In genomic region chr11:35274909-35275807, GRCh38 we compare ENCODE assay signal across 7 cellular contexts.
DNase-seq lines count a peak whose midpoint lies in the region; ATAC-seq and TF ChIP-seq lines count a peak whose summit lies in the region.

No MANE protein-coding gene starts in this region.

- no peaks in the 10 kb centered on the region for H3K9me3 ChIP-seq in right cardiac atrium (ENCODE audit: control insufficient read depth, low read length)
- H3K9me3 ChIP-seq in testis = no peaks in the 10 kb centered on the region

- peak overlapping the region; percentile 37 for H3K27ac Mint-ChIP-seq in activated T-helper 1 cell treated with anti-CD3 and anti-CD28 coated beads, Interleukin-12 subunit alpha, Interleukin-12 subunit beta, Interleukin-2, Interleukin-4 antibody, amounts not matched to agents 30 ng/mL and 10 ng/mL and 1 ng/mL, durations not matched to agents 14 hours and 24 hours and 36 hours

- no peak overlapping the region for H3K4me3 Mint-ChIP-seq in activated T-helper 1 cell treated with anti-CD3 and anti-CD28 coated beads, Interleukin-12 subunit alpha, Interleukin-12 subunit beta, Interleukin-2, Interleukin-4 antibody, amounts not matched to agents 30 ng/mL and 10 ng/mL and 1 ng/mL, durations not matched to agents 14 hours and 24 hours and 36 hours

- H3K27ac ChIP-seq in right cardiac atrium (ENCODE audit: low read length) = no peak overlapping the region
- H3K27ac ChIP-seq in testis = no peak overlapping the region

- H3K36me3 Mint-ChIP-seq in activated T-helper 1 cell treated with anti-CD3 and anti-CD28 coated beads, Interleukin-12 subunit alpha, Interleukin-12 subunit beta, Interleukin-2, Interleukin-4 antibody, amounts not matched to agents 30 ng/mL and 10 ng/mL and 1 ng/mL, durations not matched to agents 14 hours and 24 hours and 36 hours (ENCODE audit: low read depth) = peaks cover 4% of the 10 kb centered on the region

- no peak overlapping the region for H3K4me3 ChIP-seq in LNCaP clone FGC (ENCODE audit: low read depth, low read length)
- H3K4me3 ChIP-seq in right cardiac atrium (ENCODE audit: low read length) = no peak overlapping the region
- no peak overlapping the region for H3K4me3 ChIP-seq in testis

- H3K27me3 ChIP-seq in right cardiac atrium (ENCODE audit: control insufficient read depth, insufficient read depth) = no peaks in the 10 kb centered on the region
- no peaks in the 10 kb centered on the region for H3K27me3 ChIP-seq in testis

- DNase-seq in LNCaP clone FGC (ENCODE audit: low read depth) (peak; percentile 81), right cardiac atrium (peak; percentile 64 to 75 (median 72)), testis (peak; percentile 49)
- no peak for DNase-seq in activated T-helper 1 cell treated with anti-CD3 and anti-CD28 coated beads, Interleukin-12 subunit alpha, Interleukin-12 subunit beta, Interleukin-2, Interleukin-4 antibody, amounts not matched to agents 30 ng/mL and 10 ng/mL and 1 ng/mL, durations not matched to agents 14 hours and 24 hours and 36 hours (ENCODE audit: low spot score)

- H3K27me3 Mint-ChIP-seq in activated T-helper 1 cell treated with anti-CD3 and anti-CD28 coated beads, Interleukin-12 subunit alpha, Interleukin-12 subunit beta, Interleukin-2, Interleukin-4 antibody, amounts not matched to agents 30 ng/mL and 10 ng/mL and 1 ng/mL, durations not matched to agents 14 hours and 24 hours and 36 hours (ENCODE audit: insufficient read depth) = peaks cover 12% of the 10 kb centered on the region

- H3K4me1 ChIP-seq in right cardiac atrium (ENCODE audit: control insufficient read depth, insufficient read depth, low read length) (peaks cover 5% of the 10 kb centered on the region), testis (no peaks in the 10 kb centered on the region)

- TF ChIP-seq POLR2A in testis (IDR thresholded peaks at IDR 0.05) = no peak

- 60% methylated on average over 6 of the region's 6 CpGs for WGBS in right cardiac atrium
- WGBS in testis, 2 donors = 60 to 71% methylated on average over 6 of the region's 6 CpGs

- TF ChIP-seq CTCF in LNCaP clone FGC (IDR thresholded peaks at IDR 0.05; ENCODE audit: control insufficient read depth, extremely low read depth, insufficient read depth) = peak; percentile 34
- TF ChIP-seq CTCF in testis (IDR thresholded peaks at IDR 0.05) = no peak

- ATAC-seq in right cardiac atrium = peak; percentile 66 to 67
- ATAC-seq in HG03432 (IDR thresholded peaks at IDR 0.05; ENCODE audit: unreplicated experiment) = no peak
- ATAC-seq in HG03342 (IDR thresholded peaks at IDR 0.05; ENCODE audit: unreplicated experiment) = no peak
- ATAC-seq in GM21786 (IDR thresholded peaks at IDR 0.05; ENCODE audit: unreplicated experiment) = no peak

- intact Hi-C loops in activated T-helper 1 cell treated with anti-CD3 and anti-CD28 coated beads, Interleukin-12 subunit alpha, Interleukin-12 subunit beta, Interleukin-2, Interleukin-4 antibody, amounts not matched to agents 30 ng/mL and 10 ng/mL and 1 ng/mL, durations not matched to agents 14 hours and 24 hours and 36 hours (cut with micrococcal nuclease) = loop anchor here (10.0 kb wide), 1 partner anchor 1030 kb away; no protein-coding TSS in a partner anchor
- intact Hi-C loops in right cardiac atrium (cut with DNase I) = no loop called here
- intact Hi-C loops in testis (cut with DNase I; ENCODE audit: low total_unique reads) = no loop called here

- H3K36me3 ChIP-seq in testis (ENCODE audit: low read depth, missing control alignments) = no peaks in the 10 kb centered on the region

- H3K4me1 Mint-ChIP-seq in activated T-helper 1 cell treated with anti-CD3 and anti-CD28 coated beads, Interleukin-12 subunit alpha, Interleukin-12 subunit beta, Interleukin-2, Interleukin-4 antibody, amounts not matched to agents 30 ng/mL and 10 ng/mL and 1 ng/mL, durations not matched to agents 14 hours and 24 hours and 36 hours (ENCODE audit: low read depth) = peaks cover 61% of the 10 kb centered on the region

- peaks cover 6% of the 10 kb centered on the region for H3K9me3 Mint-ChIP-seq in activated T-helper 1 cell treated with anti-CD3 and anti-CD28 coated beads, Interleukin-12 subunit alpha, Interleukin-12 subunit beta, Interleukin-2, Interleukin-4 antibody, amounts not matched to agents 30 ng/mL and 10 ng/mL and 1 ng/mL, durations not matched to agents 14 hours and 24 hours and 36 hours

Comparison
In these comparisons a context has a peak if more than half of its experiments do, and no peak if none do; other contexts are left out.
1. ATAC-seq: peak in right cardiac atrium (2 of 2); none in HG03432 (single experiment), HG03342 (single experiment) and GM21786 (single experiment).